ENCODE assay signal across 13 cellular contexts in the genomic region with DNA sequence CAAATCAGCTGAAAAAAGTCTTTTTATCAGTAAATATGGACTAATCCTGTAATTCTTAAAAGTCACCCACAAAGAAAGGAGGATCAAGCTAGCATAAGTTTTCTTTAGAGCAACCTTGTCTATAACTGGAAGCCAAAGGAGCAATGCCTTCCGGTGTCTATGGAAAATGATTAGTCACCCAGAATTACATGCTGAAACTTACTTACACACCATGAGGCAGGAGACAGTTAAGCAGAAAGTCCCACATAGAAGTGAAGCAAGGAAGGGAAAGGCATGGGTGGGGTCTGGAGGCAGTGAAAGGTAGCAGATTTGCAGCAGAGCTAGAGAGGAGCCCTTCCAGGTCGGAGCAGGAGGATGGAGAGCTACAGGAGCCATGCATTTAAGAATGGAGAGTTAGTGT.
DNase-seq lines count a peak whose midpoint lies in the region; ATAC-seq lines count a peak whose summit lies in the region.
"Had no signal": no experiment of that assay in that cellular context is flagged by ENCODE, and none has a peak within 500 bp of the region (broad histone marks: within the 10 kb centered on the region; RNA-seq: fewer than 3 reads in every experiment).

No MANE protein-coding gene starts in this region.

- H3K9me3 Mint-ChIP-seq in T-helper 1 cell treated with Interleukin-12 subunit alpha and Interleukin-12 subunit beta and Interleukin-4 antibody, amounts not matched to agents 30 μg/mL and 1 μg/mL, for 36 hours, result no peaks in the 10 kb centered on the region
- H3K9me3 Mint-ChIP-seq in activated naive CD4-positive, alpha-beta T cell treated with anti-CD3 and anti-CD28 coated beads, Interleukin-2, amount 50 U/mL, for 72 hours, result no peaks in the 10 kb centered on the region
- H3K9me3 Mint-ChIP-seq: H9 had no signal

- H3K4me3 Mint-ChIP-seq in T-helper 1 cell treated with Interleukin-12 subunit alpha and Interleukin-12 subunit beta and Interleukin-4 antibody, amounts not matched to agents 30 μg/mL and 1 μg/mL, for 36 hours, result no peak overlapping the region
- H3K4me3 Mint-ChIP-seq: H9 had no signal

- H3K36me3 Mint-ChIP-seq in T-helper 1 cell treated with Interleukin-12 subunit alpha and Interleukin-12 subunit beta and Interleukin-4 antibody, amounts not matched to agents 30 μg/mL and 1 μg/mL, for 36 hours (ENCODE audit: low read depth), result peaks cover 24% of the 10 kb centered on the region
- H3K36me3 Mint-ChIP-seq in activated naive CD4-positive, alpha-beta T cell treated with anti-CD3 and anti-CD28 coated beads, Interleukin-2, amount 50 U/mL, for 72 hours, result peaks cover 6 to 28% of the 10 kb centered on the region in 2 donors

- no peaks in the 10 kb centered on the region for H3K27me3 Mint-ChIP-seq in T-helper 1 cell treated with Interleukin-12 subunit alpha and Interleukin-12 subunit beta and Interleukin-4 antibody, amounts not matched to agents 30 μg/mL and 1 μg/mL, for 36 hours (ENCODE audit: low read depth)

- H3K27ac Mint-ChIP-seq in T-helper 1 cell treated with Interleukin-12 subunit alpha and Interleukin-12 subunit beta and Interleukin-4 antibody, amounts not matched to agents 30 μg/mL and 1 μg/mL, for 36 hours, result peak overlapping the region; percentile 4
- peak overlapping the region; percentile 25 to 63 for H3K27ac Mint-ChIP-seq in activated naive CD4-positive, alpha-beta T cell treated with anti-CD3 and anti-CD28 coated beads, Interleukin-2, amount 50 U/mL, for 72 hours
- H3K27ac Mint-ChIP-seq: H9 had no signal

- no peak for DNase-seq in T-helper 1 cell
- peak; percentile 41 for DNase-seq in HT1080 (ENCODE audit: low read depth)
- DNase-seq in activated naive CD4-positive, alpha-beta T cell treated with anti-CD3 and anti-CD28 coated beads, Interleukin-2, amount 50 U/mL, for 72 hours (ENCODE audit: low spot score in 2 of 2), result no peak
- peak; percentile 64 for DNase-seq in iris pigment epithelial cell (ENCODE audit: low read depth)
- no peak for DNase-seq in superior temporal gyrus (ENCODE audit: extremely low spot score)
- DNase-seq in D341Med (ENCODE audit: low spot score), result no peak
- DNase-seq in NCI-H1436 (lab: John Stamatoyannopoulos, UW), result no peak
- DNase-seq: activated CD4-positive, alpha-beta T cell treated with anti-CD3 and anti-CD28 coated beads for 48 hours; DMS 273 treated with DMSO at 0.1 percent for 48 hours; H9; hypothalamus; trophoblast cell had no signal

- peak in 1 of 2 donors; percentile 59 for ATAC-seq in activated naive CD4-positive, alpha-beta T cell treated with anti-CD3 and anti-CD28 coated beads, Interleukin-2, amount 50 U/mL, for 72 hours

- peaks cover 18% of the 10 kb centered on the region for H3K4me1 Mint-ChIP-seq in T-helper 1 cell treated with Interleukin-12 subunit alpha and Interleukin-12 subunit beta and Interleukin-4 antibody, amounts not matched to agents 30 μg/mL and 1 μg/mL, for 36 hours (ENCODE audit: low read depth)

Comparison
In these comparisons a context has a peak if more than half of its experiments do, and no peak if none do; other contexts are left out.
1. DNase-seq: peak in HT1080 (single experiment) and iris pigment epithelial cell (single experiment); none in T-helper 1 cell (0 of 5), activated naive CD4-positive, alpha-beta T cell treated with anti-CD3 and anti-CD28 coated beads, Interleukin-2, amount 50 U/mL, for 72 hours (0 of 2), superior temporal gyrus (single experiment), D341Med (single experiment) and NCI-H1436 (single experiment).